In genomic region chr6:151387581-151387980, GRCh38 we compare ENCODE assay signal across 15 cellular contexts. TPM values are rescaled to one million over a fixed set of nuclear protein-coding genes. Genes with fewer than 3 reads are reported as not detected.
DNase-seq lines count a peak whose midpoint lies in the region; TF ChIP-seq lines count a peak whose summit lies in the region.
"Had no signal": no experiment of that assay in that cellular context is flagged by ENCODE, and none has a peak within 500 bp of the region (broad histone marks: within the 10 kb centered on the region; RNA-seq: fewer than 3 reads in every experiment).

No MANE protein-coding gene starts in this region.

- H3K36me3 ChIP-seq in tibial artery: no peaks in the 10 kb centered on the region

- peak overlapping the region; percentile 78 for H3K27ac Mint-ChIP-seq in activated T-cell treated with anti-CD3 and anti-CD28 coated beads, Interleukin-2, amount 50 U/mL, for 24 hours
- peak overlapping the region; percentile 18 for H3K27ac Mint-ChIP-seq in activated T-helper 1 cell treated with anti-CD3 and anti-CD28 coated beads, Interleukin-12 subunit alpha, Interleukin-12 subunit beta, Interleukin-2, Interleukin-4 antibody, amounts not matched to agents 30 ng/mL and 10 ng/mL and 1 ng/mL, durations not matched to agents 14 hours and 24 hours and 36 hours

- H3K4me3 Mint-ChIP-seq in activated T-cell treated with anti-CD3 and anti-CD28 coated beads, Interleukin-2, amount 50 U/mL, for 24 hours: no peak overlapping the region
- H3K4me3 Mint-ChIP-seq in activated T-helper 1 cell treated with anti-CD3 and anti-CD28 coated beads, Interleukin-12 subunit alpha, Interleukin-12 subunit beta, Interleukin-2, Interleukin-4 antibody, amounts not matched to agents 30 ng/mL and 10 ng/mL and 1 ng/mL, durations not matched to agents 14 hours and 24 hours and 36 hours: no peak overlapping the region

- H3K27me3 ChIP-seq in tibial artery: no peaks in the 10 kb centered on the region
- H3K27me3 ChIP-seq: heart right ventricle had no signal

- H3K27me3 Mint-ChIP-seq in activated T-cell treated with anti-CD3 and anti-CD28 coated beads, Interleukin-2, amount 50 U/mL, for 24 hours: no peaks in the 10 kb centered on the region
- no peaks in the 10 kb centered on the region for H3K27me3 Mint-ChIP-seq in activated T-helper 1 cell treated with anti-CD3 and anti-CD28 coated beads, Interleukin-12 subunit alpha, Interleukin-12 subunit beta, Interleukin-2, Interleukin-4 antibody, amounts not matched to agents 30 ng/mL and 10 ng/mL and 1 ng/mL, durations not matched to agents 14 hours and 24 hours and 36 hours (ENCODE audit: insufficient read depth)
- H3K27me3 Mint-ChIP-seq: activated T-helper 17 cell treated with anti-CD3 and anti-CD28 coated beads, Interleukin-2, amount 50 U/mL, for 72 hours had no signal

- no peaks in the 10 kb centered on the region for H3K9me3 ChIP-seq in tibial artery
- H3K9me3 ChIP-seq: heart right ventricle had no signal

- no peak overlapping the region for H3K4me3 ChIP-seq in tibial artery
- H3K4me3 ChIP-seq: coronary artery, heart right ventricle had no signal

- peaks cover 54% of the 10 kb centered on the region for H3K4me1 Mint-ChIP-seq in activated T-cell treated with anti-CD3 and anti-CD28 coated beads, Interleukin-2, amount 50 U/mL, for 24 hours (ENCODE audit: low read depth)
- peaks cover 63% of the 10 kb centered on the region for H3K4me1 Mint-ChIP-seq in activated T-helper 1 cell treated with anti-CD3 and anti-CD28 coated beads, Interleukin-12 subunit alpha, Interleukin-12 subunit beta, Interleukin-2, Interleukin-4 antibody, amounts not matched to agents 30 ng/mL and 10 ng/mL and 1 ng/mL, durations not matched to agents 14 hours and 24 hours and 36 hours (ENCODE audit: low read depth)

- no peak for DNase-seq in activated T-cell treated with anti-CD3 and anti-CD28 coated beads, Interleukin-2, amount 50 U/mL, for 24 hours
- no peak for DNase-seq in activated T-cell treated with anti-CD3 and anti-CD28 coated beads, Interleukin-2, amount 50 U/mL, for 1 hour
- DNase-seq in activated T-helper 1 cell treated with anti-CD3 and anti-CD28 coated beads, Interleukin-12 subunit alpha, Interleukin-12 subunit beta, Interleukin-2, Interleukin-4 antibody, amounts not matched to agents 30 ng/mL and 10 ng/mL and 1 ng/mL, durations not matched to agents 14 hours and 24 hours and 36 hours (ENCODE audit: low spot score): no peak
- DNase-seq in hepatic stellate cell (ENCODE audit: low spot score) (peak; percentile 72), tibial artery (no peak), DMS79 (lab: John Stamatoyannopoulos, UW) (no peak), G401 (ENCODE audit: low spot score) (no peak), NCI-H2196 (lab: John Stamatoyannopoulos, UW; ENCODE audit: unreplicated experiment) (no peak)
- DNase-seq: ACHN, GDM1, heart right ventricle, KBM-7, NCI-H2171 treated with DMSO at 0.1 percent for 48 hours had no signal

- peaks cover 54% of the 10 kb centered on the region for H3K36me3 Mint-ChIP-seq in activated T-cell treated with anti-CD3 and anti-CD28 coated beads, Interleukin-2, amount 50 U/mL, for 24 hours (ENCODE audit: low read depth)
- H3K36me3 Mint-ChIP-seq in activated T-helper 1 cell treated with anti-CD3 and anti-CD28 coated beads, Interleukin-12 subunit alpha, Interleukin-12 subunit beta, Interleukin-2, Interleukin-4 antibody, amounts not matched to agents 30 ng/mL and 10 ng/mL and 1 ng/mL, durations not matched to agents 14 hours and 24 hours and 36 hours (ENCODE audit: low read depth): peaks cover 12% of the 10 kb centered on the region

- no peak for TF ChIP-seq CTCF in tibial artery (IDR thresholded peaks at IDR 0.05)

- peak overlapping the region; percentile 100 for H3K27ac ChIP-seq in tibial artery

- H3K9me3 Mint-ChIP-seq in activated T-cell treated with anti-CD3 and anti-CD28 coated beads, Interleukin-2, amount 50 U/mL, for 24 hours: no peaks in the 10 kb centered on the region
- H3K9me3 Mint-ChIP-seq in activated T-helper 1 cell treated with anti-CD3 and anti-CD28 coated beads, Interleukin-12 subunit alpha, Interleukin-12 subunit beta, Interleukin-2, Interleukin-4 antibody, amounts not matched to agents 30 ng/mL and 10 ng/mL and 1 ng/mL, durations not matched to agents 14 hours and 24 hours and 36 hours: no peaks in the 10 kb centered on the region
- H3K9me3 Mint-ChIP-seq: activated T-helper 17 cell treated with anti-CD3 and anti-CD28 coated beads, Interleukin-2, amount 50 U/mL, for 72 hours had no signal

- intact Hi-C loops in activated T-helper 1 cell treated with anti-CD3 and anti-CD28 coated beads, Interleukin-12 subunit alpha, Interleukin-12 subunit beta, Interleukin-2, Interleukin-4 antibody, amounts not matched to agents 30 ng/mL and 10 ng/mL and 1 ng/mL, durations not matched to agents 14 hours and 24 hours and 36 hours (cut with micrococcal nuclease): no loop called here
- intact Hi-C loops in tibial artery (cut with DNase I; ENCODE audit: low total_unique reads): no loop called here

- in situ Hi-C loops in G401 (cut with HindIII; ENCODE audit: low sequenced_read_pairs): no loop called here

- peaks cover 0 to 23% (median 12%) of the 10 kb centered on the region in 4 donors for H3K4me1 ChIP-seq in tibial artery

RNA-seq across cellular contexts. Expression of gene ZBTB2, which starts 3.8 kb away (rescaled TPM):
- total RNA-seq in activated T-helper 1 cell treated with anti-CD3 and anti-CD28 coated beads, Interleukin-12 subunit alpha, Interleukin-12 subunit beta, Interleukin-2, Interleukin-4 antibody, amounts not matched to agents 30 ng/mL and 10 ng/mL and 1 ng/mL, durations not matched to agents 14 hours and 24 hours and 36 hours: 24.0 and 24.3 TPM in 2 replicates
- 18.7 and 23.6 TPM in 2 replicates for total RNA-seq in G401 (2014; rRNA removed; shearing (Covaris generic))
